Comparison of ENCODE assay signal across 1 cellular context in genomic region chr9:127664678-127665507, GRCh38.
TF ChIP-seq lines count a peak whose summit lies in the region.

No MANE protein-coding gene starts in this region.

TF ChIP-seq in HepG2, 621 proteins besides CTCF, POLR2A, EP300 and RAD21 (continued from another document and continues in another):
- TF ChIP-seq HNF4G (IDR thresholded peaks at IDR 0.05; ENCODE audit: borderline replicate concordance, low read depth, low read length) (peak; percentile 77; the same call in 1 of the 2 replicates), HNF4G (CRISPR knock-in tag; IDR thresholded peaks at IDR 0.05; ENCODE audit: borderline replicate concordance, low read depth) (no peak; the same call in 1 of the 2 replicates), ZNF556 (CRISPR knock-in tag; IDR thresholded peaks at IDR 0.05; ENCODE audit: borderline replicate concordance) (no peak), IKZF4 (CRISPR knock-in tag; IDR thresholded peaks at IDR 0.05; ENCODE audit: borderline replicate concordance, low read depth, not compliant biosample characterization) (no peak), CEBPB (IDR thresholded peaks at IDR 0.05; ENCODE audit: borderline replicate concordance, low read depth, low read length) (no peak), BATF2 (CRISPR knock-in tag; IDR thresholded peaks at IDR 0.05) (no peak), PAWR (CRISPR knock-in tag; IDR thresholded peaks at IDR 0.05; ENCODE audit: borderline replicate concordance) (no peak), ADNP (CRISPR knock-in tag; IDR thresholded peaks at IDR 0.05) (no peak), BRCA1 (CRISPR knock-in tag; IDR thresholded peaks at IDR 0.05) (no peak), TCF12 (IDR thresholded peaks at IDR 0.05) (no peak), TCF12 (CRISPR knock-in tag; IDR thresholded peaks at IDR 0.05) (no peak), SOX13 (IDR thresholded peaks at IDR 0.05) (peak; percentile 75), SOX13 (CRISPR knock-in tag; conservative IDR thresholded peaks at IDR 0.05 in 1 of 2, IDR thresholded peaks at IDR 0.05 in 1 of 2) (peak in 1 of 2 experiments; percentile 93; a peak in 2 of 4 replicates), JUND (CRISPR knock-in tag; IDR thresholded peaks at IDR 0.05) (no peak), ZNF513 (CRISPR knock-in tag; conservative IDR thresholded peaks at IDR 0.05) (no peak), ZFP36L1 (CRISPR knock-in tag; IDR thresholded peaks at IDR 0.05) (no peak), RFXAP (CRISPR knock-in tag; IDR thresholded peaks at IDR 0.05; ENCODE audit: borderline replicate concordance) (no peak), ZBTB7A (CRISPR knock-in tag; IDR thresholded peaks at IDR 0.05) (no peak), GABPB1 (CRISPR knock-in tag; IDR thresholded peaks at IDR 0.05) (peak; percentile 40; the same call in 1 of the 2 replicates), ZNF75D (CRISPR knock-in tag; IDR thresholded peaks at IDR 0.05; ENCODE audit: borderline replicate concordance) (no peak), ELF1 (CRISPR knock-in tag; IDR thresholded peaks at IDR 0.05) (0 out of 2 replicates have a peak, but pooled peaks have one; percentile 36), RORA (CRISPR knock-in tag; IDR thresholded peaks at IDR 0.05) (no peak), ZNF768 (CRISPR knock-in tag; IDR thresholded peaks at IDR 0.05) (no peak), GATA4 (IDR thresholded peaks at IDR 0.05; ENCODE audit: borderline replicate concordance, low read depth) (no peak), ZNF644 (CRISPR knock-in tag; IDR thresholded peaks at IDR 0.05; ENCODE audit: low read depth) (peak; percentile 55; the same call in 1 of the 2 replicates), NR2F2 (IDR thresholded peaks at IDR 0.05; ENCODE audit: borderline replicate concordance, low read depth) (no peak), YY1 (IDR thresholded peaks at IDR 0.05; ENCODE audit: insufficient read depth, insufficient replicate concordance, low read depth, low read length) (no peak), ATRX (CRISPR knock-in tag; IDR thresholded peaks at IDR 0.05; ENCODE audit: borderline replicate concordance) (no peak), SOX6 (IDR thresholded peaks at IDR 0.05) (no peak), SOX6 (CRISPR knock-in tag; IDR thresholded peaks at IDR 0.05) (peak; percentile 94)
- TF ChIP-seq, protein P1, sequence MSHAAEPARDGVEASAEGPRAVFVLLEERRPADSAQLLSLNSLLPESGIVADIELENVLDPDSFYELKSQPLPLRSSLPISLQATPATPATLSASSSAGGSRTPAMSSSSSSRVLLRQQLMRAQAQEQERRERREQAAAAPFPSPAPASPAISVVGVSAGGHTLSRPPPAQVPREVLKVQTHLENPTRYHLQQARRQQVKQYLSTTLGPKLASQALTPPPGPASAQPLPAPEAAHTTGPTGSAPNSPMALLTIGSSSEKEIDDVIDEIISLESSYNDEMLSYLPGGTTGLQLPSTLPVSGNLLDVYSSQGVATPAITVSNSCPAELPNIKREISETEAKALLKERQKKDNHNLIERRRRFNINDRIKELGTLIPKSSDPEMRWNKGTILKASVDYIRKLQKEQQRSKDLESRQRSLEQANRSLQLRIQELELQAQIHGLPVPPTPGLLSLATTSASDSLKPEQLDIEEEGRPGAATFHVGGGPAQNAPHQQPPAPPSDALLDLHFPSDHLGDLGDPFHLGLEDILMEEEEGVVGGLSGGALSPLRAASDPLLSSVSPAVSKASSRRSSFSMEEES (CRISPR knock-in tag; IDR thresholded peaks at IDR 0.05) = peak; percentile 58; the same call in 1 of the 2 replicates
- TF ChIP-seq, protein P2, sequence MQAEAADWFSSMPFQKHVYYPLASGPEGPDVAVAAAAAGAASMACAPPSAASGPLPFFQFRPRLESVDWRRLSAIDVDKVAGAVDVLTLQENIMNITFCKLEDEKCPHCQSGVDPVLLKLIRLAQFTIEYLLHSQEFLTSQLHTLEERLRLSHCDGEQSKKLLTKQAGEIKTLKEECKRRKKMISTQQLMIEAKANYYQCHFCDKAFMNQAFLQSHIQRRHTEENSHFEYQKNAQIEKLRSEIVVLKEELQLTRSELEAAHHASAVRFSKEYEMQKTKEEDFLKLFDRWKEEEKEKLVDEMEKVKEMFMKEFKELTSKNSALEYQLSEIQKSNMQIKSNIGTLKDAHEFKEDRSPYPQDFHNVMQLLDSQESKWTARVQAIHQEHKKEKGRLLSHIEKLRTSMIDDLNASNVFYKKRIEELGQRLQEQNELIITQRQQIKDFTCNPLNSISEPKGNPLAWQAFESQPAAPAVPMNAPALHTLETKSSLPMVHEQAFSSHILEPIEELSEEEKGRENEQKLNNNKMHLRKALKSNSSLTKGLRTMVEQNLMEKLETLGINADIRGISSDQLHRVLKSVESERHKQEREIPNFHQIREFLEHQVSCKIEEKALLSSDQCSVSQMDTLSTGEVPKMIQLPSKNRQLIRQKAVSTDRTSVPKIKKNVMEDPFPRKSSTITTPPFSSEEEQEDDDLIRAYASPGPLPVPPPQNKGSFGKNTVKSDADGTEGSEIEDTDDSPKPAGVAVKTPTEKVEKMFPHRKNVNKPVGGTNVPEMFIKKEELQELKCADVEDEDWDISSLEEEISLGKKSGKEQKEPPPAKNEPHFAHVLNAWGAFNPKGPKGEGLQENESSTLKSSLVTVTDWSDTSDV (CRISPR knock-in tag; IDR thresholded peaks at IDR 0.05) = no peak
- TF ChIP-seq, protein P3, sequence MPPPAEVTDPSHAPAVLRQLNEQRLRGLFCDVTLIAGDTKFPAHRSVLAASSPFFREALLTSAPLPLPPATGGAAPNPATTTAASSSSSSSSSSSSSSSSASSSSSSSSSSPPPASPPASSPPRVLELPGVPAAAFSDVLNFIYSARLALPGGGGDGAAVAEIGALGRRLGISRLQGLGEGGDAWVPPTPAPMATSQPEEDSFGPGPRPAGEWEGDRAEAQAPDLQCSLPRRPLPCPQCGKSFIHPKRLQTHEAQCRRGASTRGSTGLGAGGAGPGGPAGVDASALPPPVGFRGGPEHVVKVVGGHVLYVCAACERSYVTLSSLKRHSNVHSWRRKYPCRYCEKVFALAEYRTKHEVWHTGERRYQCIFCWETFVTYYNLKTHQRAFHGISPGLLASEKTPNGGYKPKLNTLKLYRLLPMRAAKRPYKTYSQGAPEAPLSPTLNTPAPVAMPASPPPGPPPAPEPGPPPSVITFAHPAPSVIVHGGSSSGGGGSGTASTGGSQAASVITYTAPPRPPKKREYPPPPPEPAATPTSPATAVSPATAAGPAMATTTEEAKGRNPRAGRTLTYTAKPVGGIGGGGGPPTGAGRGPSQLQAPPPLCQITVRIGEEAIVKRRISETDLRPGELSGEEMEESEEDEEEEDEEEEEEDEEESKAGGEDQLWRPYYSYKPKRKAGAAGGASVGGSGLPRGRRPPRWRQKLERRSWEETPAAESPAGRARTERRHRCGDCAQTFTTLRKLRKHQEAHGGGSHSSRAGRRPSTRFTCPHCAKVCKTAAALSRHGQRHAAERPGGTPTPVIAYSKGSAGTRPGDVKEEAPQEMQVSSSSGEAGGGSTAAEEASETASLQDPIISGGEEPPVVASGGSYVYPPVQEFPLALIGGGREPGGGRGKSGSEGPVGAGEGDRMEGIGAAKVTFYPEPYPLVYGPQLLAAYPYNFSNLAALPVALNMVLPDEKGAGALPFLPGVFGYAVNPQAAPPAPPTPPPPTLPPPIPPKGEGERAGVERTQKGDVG (CRISPR knock-in tag; IDR thresholded peaks at IDR 0.05; ENCODE audit: borderline replicate concordance) = no peak
- TF ChIP-seq, protein P4, sequence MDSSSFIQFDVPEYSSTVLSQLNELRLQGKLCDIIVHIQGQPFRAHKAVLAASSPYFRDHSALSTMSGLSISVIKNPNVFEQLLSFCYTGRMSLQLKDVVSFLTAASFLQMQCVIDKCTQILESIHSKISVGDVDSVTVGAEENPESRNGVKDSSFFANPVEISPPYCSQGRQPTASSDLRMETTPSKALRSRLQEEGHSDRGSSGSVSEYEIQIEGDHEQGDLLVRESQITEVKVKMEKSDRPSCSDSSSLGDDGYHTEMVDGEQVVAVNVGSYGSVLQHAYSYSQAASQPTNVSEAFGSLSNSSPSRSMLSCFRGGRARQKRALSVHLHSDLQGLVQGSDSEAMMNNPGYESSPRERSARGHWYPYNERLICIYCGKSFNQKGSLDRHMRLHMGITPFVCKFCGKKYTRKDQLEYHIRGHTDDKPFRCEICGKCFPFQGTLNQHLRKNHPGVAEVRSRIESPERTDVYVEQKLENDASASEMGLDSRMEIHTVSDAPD (CRISPR knock-in tag; IDR thresholded peaks at IDR 0.05) = no peak
- TF ChIP-seq, protein P5, sequence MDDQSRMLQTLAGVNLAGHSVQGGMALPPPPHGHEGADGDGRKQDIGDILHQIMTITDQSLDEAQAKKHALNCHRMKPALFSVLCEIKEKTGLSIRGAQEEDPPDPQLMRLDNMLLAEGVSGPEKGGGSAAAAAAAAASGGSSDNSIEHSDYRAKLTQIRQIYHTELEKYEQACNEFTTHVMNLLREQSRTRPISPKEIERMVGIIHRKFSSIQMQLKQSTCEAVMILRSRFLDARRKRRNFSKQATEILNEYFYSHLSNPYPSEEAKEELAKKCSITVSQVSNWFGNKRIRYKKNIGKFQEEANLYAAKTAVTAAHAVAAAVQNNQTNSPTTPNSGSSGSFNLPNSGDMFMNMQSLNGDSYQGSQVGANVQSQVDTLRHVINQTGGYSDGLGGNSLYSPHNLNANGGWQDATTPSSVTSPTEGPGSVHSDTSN (CRISPR knock-in tag; IDR thresholded peaks at IDR 0.05; ENCODE audit: borderline replicate concordance) = no peak
- TF ChIP-seq, protein P6, sequence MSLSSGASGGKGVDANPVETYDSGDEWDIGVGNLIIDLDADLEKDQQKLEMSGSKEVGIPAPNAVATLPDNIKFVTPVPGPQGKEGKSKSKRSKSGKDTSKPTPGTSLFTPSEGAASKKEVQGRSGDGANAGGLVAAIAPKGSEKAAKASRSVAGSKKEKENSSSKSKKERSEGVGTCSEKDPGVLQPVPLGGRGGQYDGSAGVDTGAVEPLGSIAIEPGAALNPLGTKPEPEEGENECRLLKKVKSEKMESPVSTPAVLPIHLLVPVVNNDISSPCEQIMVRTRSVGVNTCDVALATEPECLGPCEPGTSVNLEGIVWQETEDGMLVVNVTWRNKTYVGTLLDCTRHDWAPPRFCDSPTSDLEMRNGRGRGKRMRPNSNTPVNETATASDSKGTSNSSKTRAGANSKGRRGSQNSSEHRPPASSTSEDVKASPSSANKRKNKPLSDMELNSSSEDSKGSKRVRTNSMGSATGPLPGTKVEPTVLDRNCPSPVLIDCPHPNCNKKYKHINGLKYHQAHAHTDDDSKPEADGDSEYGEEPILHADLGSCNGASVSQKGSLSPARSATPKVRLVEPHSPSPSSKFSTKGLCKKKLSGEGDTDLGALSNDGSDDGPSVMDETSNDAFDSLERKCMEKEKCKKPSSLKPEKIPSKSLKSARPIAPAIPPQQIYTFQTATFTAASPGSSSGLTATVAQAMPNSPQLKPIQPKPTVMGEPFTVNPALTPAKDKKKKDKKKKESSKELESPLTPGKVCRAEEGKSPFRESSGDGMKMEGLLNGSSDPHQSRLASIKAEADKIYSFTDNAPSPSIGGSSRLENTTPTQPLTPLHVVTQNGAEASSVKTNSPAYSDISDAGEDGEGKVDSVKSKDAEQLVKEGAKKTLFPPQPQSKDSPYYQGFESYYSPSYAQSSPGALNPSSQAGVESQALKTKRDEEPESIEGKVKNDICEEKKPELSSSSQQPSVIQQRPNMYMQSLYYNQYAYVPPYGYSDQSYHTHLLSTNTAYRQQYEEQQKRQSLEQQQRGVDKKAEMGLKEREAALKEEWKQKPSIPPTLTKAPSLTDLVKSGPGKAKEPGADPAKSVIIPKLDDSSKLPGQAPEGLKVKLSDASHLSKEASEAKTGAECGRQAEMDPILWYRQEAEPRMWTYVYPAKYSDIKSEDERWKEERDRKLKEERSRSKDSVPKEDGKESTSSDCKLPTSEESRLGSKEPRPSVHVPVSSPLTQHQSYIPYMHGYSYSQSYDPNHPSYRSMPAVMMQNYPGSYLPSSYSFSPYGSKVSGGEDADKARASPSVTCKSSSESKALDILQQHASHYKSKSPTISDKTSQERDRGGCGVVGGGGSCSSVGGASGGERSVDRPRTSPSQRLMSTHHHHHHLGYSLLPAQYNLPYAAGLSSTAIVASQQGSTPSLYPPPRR (CRISPR knock-in tag; IDR thresholded peaks at IDR 0.05; ENCODE audit: borderline replicate concordance) = no peak
- TF ChIP-seq, protein P7, sequence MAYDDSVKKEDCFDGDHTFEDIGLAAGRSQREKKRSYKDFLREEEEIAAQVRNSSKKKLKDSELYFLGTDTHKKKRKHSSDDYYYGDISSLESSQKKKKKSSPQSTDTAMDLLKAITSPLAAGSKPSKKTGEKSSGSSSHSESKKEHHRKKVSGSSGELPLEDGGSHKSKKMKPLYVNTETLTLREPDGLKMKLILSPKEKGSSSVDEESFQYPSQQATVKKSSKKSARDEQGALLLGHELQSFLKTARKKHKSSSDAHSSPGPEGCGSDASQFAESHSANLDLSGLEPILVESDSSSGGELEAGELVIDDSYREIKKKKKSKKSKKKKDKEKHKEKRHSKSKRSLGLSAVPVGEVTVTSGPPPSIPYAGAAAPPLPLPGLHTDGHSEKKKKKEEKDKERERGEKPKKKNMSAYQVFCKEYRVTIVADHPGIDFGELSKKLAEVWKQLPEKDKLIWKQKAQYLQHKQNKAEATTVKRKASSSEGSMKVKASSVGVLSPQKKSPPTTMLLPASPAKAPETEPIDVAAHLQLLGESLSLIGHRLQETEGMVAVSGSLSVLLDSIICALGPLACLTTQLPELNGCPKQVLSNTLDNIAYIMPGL (CRISPR knock-in tag; IDR thresholded peaks at IDR 0.05; ENCODE audit: borderline replicate concordance in 1 of 2, low read depth in 1 of 2) = no peak
- TF ChIP-seq, protein P8, sequence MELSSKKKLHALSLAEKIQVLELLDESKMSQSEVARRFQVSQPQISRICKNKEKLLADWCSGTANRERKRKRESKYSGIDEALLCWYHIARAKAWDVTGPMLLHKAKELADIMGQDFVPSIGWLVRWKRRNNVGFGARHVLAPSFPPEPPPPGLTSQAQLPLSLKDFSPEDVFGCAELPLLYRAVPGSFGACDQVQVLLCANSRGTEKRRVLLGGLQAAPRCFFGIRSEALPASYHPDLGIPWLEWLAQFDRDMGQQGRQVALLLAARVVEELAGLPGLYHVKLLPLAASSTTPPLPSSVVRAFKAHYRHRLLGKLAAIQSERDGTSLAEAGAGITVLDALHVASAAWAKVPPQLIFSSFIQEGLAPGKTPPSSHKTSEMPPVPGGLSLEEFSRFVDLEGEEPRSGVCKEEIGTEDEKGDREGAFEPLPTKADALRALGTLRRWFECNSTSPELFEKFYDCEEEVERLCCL (CRISPR knock-in tag; IDR thresholded peaks at IDR 0.05; ENCODE audit: borderline replicate concordance) = no peak
